ENCODE assay signal across 10 cellular contexts in the genomic region with DNA sequence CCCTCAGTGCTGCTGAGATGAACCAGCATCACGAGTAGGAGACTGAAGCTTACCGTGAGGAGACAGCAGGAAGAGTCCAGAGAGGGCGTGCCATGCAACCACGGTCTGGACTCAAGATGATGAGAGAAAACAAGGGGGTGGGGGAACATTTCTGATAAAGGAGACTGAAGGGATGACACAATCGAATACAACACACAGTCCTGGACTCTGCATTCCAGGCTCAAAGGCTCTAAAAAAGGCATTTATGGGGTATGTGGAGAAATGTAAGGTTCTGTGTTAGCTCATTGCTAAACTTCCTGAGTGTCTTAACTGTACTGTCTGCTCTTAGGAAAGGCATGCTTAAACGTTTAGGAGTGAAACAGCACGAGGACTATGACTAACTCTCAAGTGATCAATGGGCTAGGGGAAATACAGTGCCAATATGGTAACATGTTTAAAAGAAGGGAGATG. TPM values are rescaled to one million over a fixed set of nuclear protein-coding genes. Genes with fewer than 3 reads are reported as not detected.
DNase-seq lines count a peak whose midpoint lies in the region; ATAC-seq and TF ChIP-seq lines count a peak whose summit lies in the region.
"Had no signal": no experiment of that assay in that cellular context is flagged by ENCODE, and none has a peak within 500 bp of the region (broad histone marks: within the 10 kb centered on the region; RNA-seq: fewer than 3 reads in every experiment).

No MANE protein-coding gene starts in this region.

- no peak overlapping the region for H3K4me3 Mint-ChIP-seq in activated CD4-positive, alpha-beta T cell treated with anti-CD3 and anti-CD28 coated beads, Interleukin-2, amount 10 ng/mL, durations not matched to agents 24 days and 14 days
- H3K4me3 Mint-ChIP-seq in activated CD8-positive, alpha-beta T cell treated with anti-CD3 and anti-CD28 coated beads for 36 hours, result no peak overlapping the region
- H3K4me3 Mint-ChIP-seq in stimulated activated naive CD8-positive, alpha-beta T cell treated with anti-CD3 and anti-CD28 coated beads, Interleukin-15, Interleukin-2, amounts not matched to agents 100 ng/mL and 50 ng/mL, for 24 hours, result no peak overlapping the region

- POLR2A ChIA-PET in activated CD8-positive, alpha-beta T cell treated with anti-CD3 and anti-CD28 coated beads for 36 hours (lab: Charles Lee), result interaction anchor here (0.6 to 1.3 kb wide), 4 partner anchors 14 to 91 kb away, joined by 3 to 6 read pairs (median 4); no protein-coding TSS in a partner anchor

- intact Hi-C loops in activated CD4-positive, alpha-beta T cell treated with anti-CD3 and anti-CD28 coated beads, Interleukin-2, amount 10 ng/mL, durations not matched to agents 24 days and 14 days (cut with micrococcal nuclease), result loop anchor here (2.0 kb wide), 1 partner anchor 20 kb away; no protein-coding TSS in a partner anchor
- intact Hi-C loops in activated CD8-positive, alpha-beta T cell treated with anti-CD3 and anti-CD28 coated beads for 36 hours (cut with micrococcal nuclease), result no loop called here

- H3K4me1 Mint-ChIP-seq in activated CD4-positive, alpha-beta T cell treated with anti-CD3 and anti-CD28 coated beads, Interleukin-2, amount 10 ng/mL, durations not matched to agents 24 days and 14 days, result peaks cover 21% of the 10 kb centered on the region
- H3K4me1 Mint-ChIP-seq in activated CD8-positive, alpha-beta T cell treated with anti-CD3 and anti-CD28 coated beads for 36 hours (ENCODE audit: low read depth), result peaks cover 46% of the 10 kb centered on the region
- H3K4me1 Mint-ChIP-seq in stimulated activated naive CD8-positive, alpha-beta T cell treated with anti-CD3 and anti-CD28 coated beads, Interleukin-15, Interleukin-2, amounts not matched to agents 100 ng/mL and 50 ng/mL, for 24 hours (ENCODE audit: low read depth), result peaks cover 44% of the 10 kb centered on the region

- no peak for DNase-seq in activated CD4-positive, alpha-beta T cell treated with anti-CD3 and anti-CD28 coated beads, Interleukin-2, amount 10 ng/mL, durations not matched to agents 24 days and 14 days
- DNase-seq in activated CD4-positive, alpha-beta T cell treated with anti-CD3 and anti-CD28 coated beads, Interleukin-2, amount 50 U/mL, for 48 hours, result no peak
- no peak for DNase-seq in activated CD8-positive, alpha-beta T cell treated with anti-CD3 and anti-CD28 coated beads for 36 hours
- DNase-seq in foreskin melanocyte (peak; percentile 92), NCI-H1092 treated with DMSO at 0.1 percent for 48 hours (lab: John Stamatoyannopoulos, UW) (no peak)
- DNase-seq: ACHN, T-helper 1 cell had no signal

- no peaks in the 10 kb centered on the region for H3K27me3 Mint-ChIP-seq in activated CD4-positive, alpha-beta T cell treated with anti-CD3 and anti-CD28 coated beads, Interleukin-2, amount 10 ng/mL, durations not matched to agents 24 days and 14 days
- H3K27me3 Mint-ChIP-seq in activated CD8-positive, alpha-beta T cell treated with anti-CD3 and anti-CD28 coated beads for 36 hours, result no peaks in the 10 kb centered on the region
- no peaks in the 10 kb centered on the region for H3K27me3 Mint-ChIP-seq in stimulated activated naive CD8-positive, alpha-beta T cell treated with anti-CD3 and anti-CD28 coated beads, Interleukin-15, Interleukin-2, amounts not matched to agents 100 ng/mL and 50 ng/mL, for 24 hours

- CTCF ChIA-PET in activated CD8-positive, alpha-beta T cell treated with anti-CD3 and anti-CD28 coated beads for 36 hours (lab: Charles Lee), result interaction anchor here (0.7 to 1.5 kb wide), 4 partner anchors 13 to 27 kb away, joined by 3 to 5 read pairs (median 3); no protein-coding TSS in a partner anchor

- no peaks in the 10 kb centered on the region for H3K9me3 Mint-ChIP-seq in activated CD4-positive, alpha-beta T cell treated with anti-CD3 and anti-CD28 coated beads, Interleukin-2, amount 10 ng/mL, durations not matched to agents 24 days and 14 days
- no peaks in the 10 kb centered on the region for H3K9me3 Mint-ChIP-seq in activated CD8-positive, alpha-beta T cell treated with anti-CD3 and anti-CD28 coated beads for 36 hours
- no peaks in the 10 kb centered on the region for H3K9me3 Mint-ChIP-seq in stimulated activated naive CD8-positive, alpha-beta T cell treated with anti-CD3 and anti-CD28 coated beads, Interleukin-15, Interleukin-2, amounts not matched to agents 100 ng/mL and 50 ng/mL, for 24 hours

- peak overlapping the region; percentile 64 for H3K27ac Mint-ChIP-seq in activated CD4-positive, alpha-beta T cell treated with anti-CD3 and anti-CD28 coated beads, Interleukin-2, amount 10 ng/mL, durations not matched to agents 24 days and 14 days
- peak overlapping the region; percentile 77 for H3K27ac Mint-ChIP-seq in activated CD8-positive, alpha-beta T cell treated with anti-CD3 and anti-CD28 coated beads for 36 hours
- peak overlapping the region; percentile 68 for H3K27ac Mint-ChIP-seq in stimulated activated naive CD8-positive, alpha-beta T cell treated with anti-CD3 and anti-CD28 coated beads, Interleukin-15, Interleukin-2, amounts not matched to agents 100 ng/mL and 50 ng/mL, for 24 hours

- TF ChIP-seq CTCF in activated CD8-positive, alpha-beta T cell treated with anti-CD3 and anti-CD28 coated beads for 36 hours (IDR thresholded peaks at IDR 0.05), result no peak

- peaks cover 12% of the 10 kb centered on the region for H3K36me3 Mint-ChIP-seq in activated CD4-positive, alpha-beta T cell treated with anti-CD3 and anti-CD28 coated beads, Interleukin-2, amount 10 ng/mL, durations not matched to agents 24 days and 14 days (ENCODE audit: low read depth)
- H3K36me3 Mint-ChIP-seq in activated CD8-positive, alpha-beta T cell treated with anti-CD3 and anti-CD28 coated beads for 36 hours (ENCODE audit: low read depth), result peaks cover 22% of the 10 kb centered on the region
- peaks cover 12% of the 10 kb centered on the region for H3K36me3 Mint-ChIP-seq in stimulated activated naive CD8-positive, alpha-beta T cell treated with anti-CD3 and anti-CD28 coated beads, Interleukin-15, Interleukin-2, amounts not matched to agents 100 ng/mL and 50 ng/mL, for 24 hours (ENCODE audit: low read depth)

- ATAC-seq in activated CD8-positive, alpha-beta T cell treated with anti-CD3 and anti-CD28 coated beads for 36 hours, result peak; percentile 68
- no peak for ATAC-seq in GM21423 (IDR thresholded peaks at IDR 0.05; ENCODE audit: unreplicated experiment)
- no peak for ATAC-seq in GM19452 (IDR thresholded peaks at IDR 0.05; ENCODE audit: unreplicated experiment)

RNA-seq across cellular contexts. Expression of gene IRAK1, which starts 20.6 kb away (rescaled TPM):
- 177 and 192 TPM in 2 replicates for total RNA-seq in activated CD4-positive, alpha-beta T cell treated with anti-CD3 and anti-CD28 coated beads, Interleukin-2, amount 10 ng/mL, durations not matched to agents 24 days and 14 days
- total RNA-seq in activated CD8-positive, alpha-beta T cell treated with anti-CD3 and anti-CD28 coated beads for 36 hours, result 100 to 1,000 TPM; 134 to 136 TPM

RNA-seq across cellular contexts. Expression of gene MECP2, which starts 57.2 kb away (rescaled TPM):
- 55.1 and 58.8 TPM in 2 replicates for total RNA-seq in activated CD4-positive, alpha-beta T cell treated with anti-CD3 and anti-CD28 coated beads, Interleukin-2, amount 10 ng/mL, durations not matched to agents 24 days and 14 days
- total RNA-seq in activated CD8-positive, alpha-beta T cell treated with anti-CD3 and anti-CD28 coated beads for 36 hours, result 10 to 100 TPM; 63.7 to 65.1 TPM
